Comparison of ENCODE assay signal across 20 cellular contexts in genomic region chr3:98580774-98581365, GRCh38. TPM values are rescaled to one million over a fixed set of nuclear protein-coding genes. Genes with fewer than 3 reads are reported as not detected.
DNase-seq lines count a peak whose midpoint lies in the region; ATAC-seq and TF ChIP-seq lines count a peak whose summit lies in the region.
"Had no signal": no experiment of that assay in that cellular context is flagged by ENCODE, and none has a peak within 500 bp of the region (broad histone marks: within the 10 kb centered on the region; RNA-seq: fewer than 3 reads in every experiment).

No MANE protein-coding gene starts in this region.

- H3K9me3 ChIP-seq in CD4-positive, CD25-positive, alpha-beta regulatory T cell (ENCODE audit: control insufficient read depth in 2 of 2, low read length in 2 of 2), result no peaks in the 10 kb centered on the region
- H3K9me3 ChIP-seq in CD4-positive, alpha-beta T cell (ENCODE audit: control insufficient read depth, low read length), result no peaks in the 10 kb centered on the region
- H3K9me3 ChIP-seq in spleen (no peaks in the 10 kb centered on the region), OCI-LY7 (ENCODE audit: low read length) (no peaks in the 10 kb centered on the region)

- intact Hi-C loops in CD4-positive, alpha-beta T cell (cut with DNase I, micrococcal nuclease), result loop anchor here in 1 of 2 experiments (10.0 kb wide), 1 partner anchor 396 kb away; no protein-coding TSS in a partner anchor
- intact Hi-C loops in activated T-helper 1 cell treated with anti-CD3 and anti-CD28 coated beads, Interleukin-12 subunit alpha, Interleukin-12 subunit beta, Interleukin-2, Interleukin-4 antibody, amounts not matched to agents 30 ng/mL and 10 ng/mL and 1 ng/mL, durations not matched to agents 14 hours and 24 hours and 36 hours (cut with micrococcal nuclease), result no loop called here
- intact Hi-C loops in spleen (cut with DNase I; ENCODE audit: low total_unique reads), result no loop called here
- intact Hi-C loops in Right ventricle myocardium inferior (cut with DNase I), result no loop called here
- intact Hi-C loops in OCI-LY7 (cut with micrococcal nuclease; ENCODE audit: unreplicated experiment), result loop anchor here (5.0 kb wide), 1 partner anchor 549 kb away; no protein-coding TSS in a partner anchor

- H3K4me3 ChIP-seq in CD4-positive, CD25-positive, alpha-beta regulatory T cell (ENCODE audit: low read depth, low read length), result no peak overlapping the region
- H3K4me3 ChIP-seq in spleen (no peak overlapping the region), OCI-LY7 (ENCODE audit: low read depth, low read length, poor library complexity, severe bottlenecking) (no peak overlapping the region)

- no peaks in the 10 kb centered on the region for H3K9me3 Mint-ChIP-seq in CD4-positive, CD25-positive, alpha-beta regulatory T cell
- H3K9me3 Mint-ChIP-seq in CD4-positive, alpha-beta T cell, result no peaks in the 10 kb centered on the region
- peaks cover 4% of the 10 kb centered on the region for H3K9me3 Mint-ChIP-seq in activated T-helper 1 cell treated with anti-CD3 and anti-CD28 coated beads, Interleukin-12 subunit alpha, Interleukin-12 subunit beta, Interleukin-2, Interleukin-4 antibody, amounts not matched to agents 30 ng/mL and 10 ng/mL and 1 ng/mL, durations not matched to agents 14 hours and 24 hours and 36 hours
- H3K9me3 Mint-ChIP-seq: CD8-positive, alpha-beta memory T cell had no signal

- no peaks in the 10 kb centered on the region for H3K9me2 ChIP-seq in OCI-LY7 (ENCODE audit: insufficient read depth, low read length)

- peaks cover 60% of the 10 kb centered on the region for H3K36me3 ChIP-seq in CD4-positive, CD25-positive, alpha-beta regulatory T cell (ENCODE audit: control insufficient read depth, insufficient read depth, low read length)
- H3K36me3 ChIP-seq in spleen (peaks cover 3 to 100% (median 38%) of the 10 kb centered on the region in 6 donors), OCI-LY7 (ENCODE audit: insufficient read depth, low read length) (peaks cover 6% of the 10 kb centered on the region; the same call in 1 of the 2 replicates)

- no peak overlapping the region for H3K4me2 ChIP-seq in OCI-LY7 (ENCODE audit: low read length)

- CTCF ChIA-PET in CD4-positive, alpha-beta T cell (lab: Charles Lee), result interaction anchor here (1.2 to 1.3 kb wide), 2 partner anchors 9 to 237 kb away, joined by 3 read pairs; no protein-coding TSS in a partner anchor
- CTCF ChIA-PET in OCI-LY7 (lab: Charles Lee; ENCODE audit: unreplicated experiment), result no interaction called here

- TF ChIP-seq POLR2A in spleen (IDR thresholded peaks at IDR 0.05), result no peak

- H4K20me1 ChIP-seq in OCI-LY7 (ENCODE audit: insufficient read depth, low read length), result no peaks in the 10 kb centered on the region

- peak overlapping the region in 2 of 3 donors; percentile 38 to 70 for H3K27ac Mint-ChIP-seq in CD4-positive, CD25-positive, alpha-beta regulatory T cell
- H3K27ac Mint-ChIP-seq in CD4-positive, alpha-beta T cell, result peak overlapping the region; percentile 24
- peak overlapping the region; percentile 49 for H3K27ac Mint-ChIP-seq in activated T-helper 1 cell treated with anti-CD3 and anti-CD28 coated beads, Interleukin-12 subunit alpha, Interleukin-12 subunit beta, Interleukin-2, Interleukin-4 antibody, amounts not matched to agents 30 ng/mL and 10 ng/mL and 1 ng/mL, durations not matched to agents 14 hours and 24 hours and 36 hours

- no peak overlapping the region for H3K27ac ChIP-seq in CD4-positive, CD25-positive, alpha-beta regulatory T cell (ENCODE audit: insufficient read depth, low read length, poor library complexity, severe bottlenecking)
- no peak overlapping the region for H3K27ac ChIP-seq in CD4-positive, alpha-beta T cell (ENCODE audit: low read depth, low read length)
- no peak overlapping the region for H3K27ac ChIP-seq in spleen
- H3K27ac ChIP-seq in OCI-LY7 (ENCODE audit: low read depth, low read length, poor library complexity, severe bottlenecking), result no peak overlapping the region

- H3K79me2 ChIP-seq in OCI-LY7 (ENCODE audit: insufficient read depth, low read depth, low read length), result no peaks in the 10 kb centered on the region

- ATAC-seq in CD4-positive, CD25-positive, alpha-beta regulatory T cell (ENCODE audit: low read depth in 2 of 2), result no peak
- no peak for ATAC-seq in CD4-positive, alpha-beta T cell (ENCODE audit: poor library complexity)
- ATAC-seq in HG03045 (IDR thresholded peaks at IDR 0.05; ENCODE audit: unreplicated experiment) (no peak), Right ventricle myocardium inferior (no peak)

- TF ChIP-seq CTCF in CD4-positive, alpha-beta T cell (IDR thresholded peaks at IDR 0.05), result no peak
- no peak for TF ChIP-seq CTCF in spleen (IDR thresholded peaks at IDR 0.05 in 8 of 11, conservative IDR thresholded peaks at IDR 0.05 in 3 of 11)
- no peak for TF ChIP-seq CTCF in OCI-LY7 (conservative IDR thresholded peaks at IDR 0.05; ENCODE audit: low read length)

- no peaks in the 10 kb centered on the region for H3K27me3 Mint-ChIP-seq in CD4-positive, CD25-positive, alpha-beta regulatory T cell
- H3K27me3 Mint-ChIP-seq in CD4-positive, alpha-beta T cell, result no peaks in the 10 kb centered on the region
- no peaks in the 10 kb centered on the region for H3K27me3 Mint-ChIP-seq in activated T-helper 1 cell treated with anti-CD3 and anti-CD28 coated beads, Interleukin-12 subunit alpha, Interleukin-12 subunit beta, Interleukin-2, Interleukin-4 antibody, amounts not matched to agents 30 ng/mL and 10 ng/mL and 1 ng/mL, durations not matched to agents 14 hours and 24 hours and 36 hours (ENCODE audit: insufficient read depth)
- H3K27me3 Mint-ChIP-seq: CD8-positive, alpha-beta memory T cell had no signal

- BruUV-seq in OCI-LY7 (replicated peaks; lab: Mats Ljungman, UMichigan), result no TSS peak

- no peaks in the 10 kb centered on the region for H3K4me1 ChIP-seq in CD4-positive, CD25-positive, alpha-beta regulatory T cell (ENCODE audit: control insufficient read depth, insufficient read depth, low read length, poor library complexity, severe bottlenecking)
- no peaks in the 10 kb centered on the region for H3K4me1 ChIP-seq in spleen
- no peaks in the 10 kb centered on the region for H3K4me1 ChIP-seq in OCI-LY7 (ENCODE audit: insufficient read depth, low read length, poor library complexity, severe bottlenecking)

- H3K27me3 ChIP-seq in CD4-positive, CD25-positive, alpha-beta regulatory T cell (ENCODE audit: control insufficient read depth, insufficient read depth, low read length), result no peaks in the 10 kb centered on the region
- no peaks in the 10 kb centered on the region for H3K27me3 ChIP-seq in CD4-positive, alpha-beta T cell (ENCODE audit: control insufficient read depth, insufficient read depth, low read length)
- H3K27me3 ChIP-seq in spleen (replicated peaks in 1 of 7), result no peaks in the 10 kb centered on the region

- POLR2A ChIA-PET in CD4-positive, alpha-beta T cell (lab: Charles Lee), result interaction anchor here (1.0 kb wide), 1 partner anchor 58 kb away, joined by 3 read pairs; no protein-coding TSS in a partner anchor
- POLR2A ChIA-PET in OCI-LY7 (lab: Charles Lee), result interaction anchor here (1.0 kb wide), 1 partner anchor 12 kb away, joined by 4 read pairs; no protein-coding TSS in a partner anchor

- H3K36me3 Mint-ChIP-seq in CD4-positive, CD25-positive, alpha-beta regulatory T cell, result peaks cover 56% of the 10 kb centered on the region
- peaks cover 86% of the 10 kb centered on the region for H3K36me3 Mint-ChIP-seq in CD4-positive, alpha-beta T cell (ENCODE audit: low read depth)
- peaks cover 73% of the 10 kb centered on the region for H3K36me3 Mint-ChIP-seq in activated T-helper 1 cell treated with anti-CD3 and anti-CD28 coated beads, Interleukin-12 subunit alpha, Interleukin-12 subunit beta, Interleukin-2, Interleukin-4 antibody, amounts not matched to agents 30 ng/mL and 10 ng/mL and 1 ng/mL, durations not matched to agents 14 hours and 24 hours and 36 hours (ENCODE audit: low read depth)

- no peak for DNase-seq in CD4-positive, CD25-positive, alpha-beta regulatory T cell
- no peak for DNase-seq in CD4-positive, alpha-beta T cell
- DNase-seq in activated T-helper 1 cell treated with anti-CD3 and anti-CD28 coated beads, Interleukin-12 subunit alpha, Interleukin-12 subunit beta, Interleukin-2, Interleukin-4 antibody, amounts not matched to agents 30 ng/mL and 10 ng/mL and 1 ng/mL, durations not matched to agents 14 hours and 24 hours and 36 hours (ENCODE audit: low spot score), result no peak
- DNase-seq in inferior parietal cortex (ENCODE audit: extremely low spot score), result peak; percentile 13
- no peak for DNase-seq in spleen
- no peak for DNase-seq in Right ventricle myocardium inferior (ENCODE audit: missing footprints)
- no peak for DNase-seq in OCI-LY7 (ENCODE audit: low spot score)
- DNase-seq: CD8-positive, alpha-beta memory T cell; GDM1; NCI-H1092; NCI-H1436; NCI-H187 treated with DMSO at 0.1 percent for 48 hours; NCI-H2107; NCI-H446 treated with DMSO at 0.1 percent for 48 hours; NCI-H526 treated with DMSO at 0.1 percent for 48 hours; Right ventricle myocardium superior had no signal

- H2AFZ ChIP-seq in OCI-LY7 (ENCODE audit: low read length), result no peak overlapping the region

- no peak overlapping the region for H3K4me3 Mint-ChIP-seq in CD4-positive, CD25-positive, alpha-beta regulatory T cell
- H3K4me3 Mint-ChIP-seq in CD4-positive, alpha-beta T cell, result no peak overlapping the region
- H3K4me3 Mint-ChIP-seq in activated T-helper 1 cell treated with anti-CD3 and anti-CD28 coated beads, Interleukin-12 subunit alpha, Interleukin-12 subunit beta, Interleukin-2, Interleukin-4 antibody, amounts not matched to agents 30 ng/mL and 10 ng/mL and 1 ng/mL, durations not matched to agents 14 hours and 24 hours and 36 hours, result no peak overlapping the region
- H3K4me3 Mint-ChIP-seq: CD8-positive, alpha-beta memory T cell had no signal

- WGBS in spleen, 5 donors, result 86 to 91% (median 89%) methylated on average over 2 of the region's 2 CpGs

- peaks cover 4 to 32% (median 17%) of the 10 kb centered on the region in 4 donors for H3K4me1 Mint-ChIP-seq in CD4-positive, CD25-positive, alpha-beta regulatory T cell
- H3K4me1 Mint-ChIP-seq in CD4-positive, alpha-beta T cell (ENCODE audit: low read depth), result peaks cover 6% of the 10 kb centered on the region
- H3K4me1 Mint-ChIP-seq in activated T-helper 1 cell treated with anti-CD3 and anti-CD28 coated beads, Interleukin-12 subunit alpha, Interleukin-12 subunit beta, Interleukin-2, Interleukin-4 antibody, amounts not matched to agents 30 ng/mL and 10 ng/mL and 1 ng/mL, durations not matched to agents 14 hours and 24 hours and 36 hours (ENCODE audit: low read depth), result peaks cover 62% of the 10 kb centered on the region

RNA-seq across cellular contexts. Expression of gene CPOX, which starts 12.5 kb away (rescaled TPM):
- total RNA-seq in CD4-positive, CD25-positive, alpha-beta regulatory T cell, result 22.8 TPM
- 1 to 10 TPM; 7.1 to 9.5 (median 7.2) TPM for polyA plus RNA-seq in CD4-positive, CD25-positive, alpha-beta regulatory T cell
- 10 to 100 TPM in 1 of 2 experiments, 1 to 10 TPM in 1; 7.0 to 10.5 TPM for total RNA-seq in CD4-positive, alpha-beta T cell
- 42.2 and 47.4 TPM in 2 replicates for total RNA-seq in activated T-helper 1 cell treated with anti-CD3 and anti-CD28 coated beads, Interleukin-12 subunit alpha, Interleukin-12 subunit beta, Interleukin-2, Interleukin-4 antibody, amounts not matched to agents 30 ng/mL and 10 ng/mL and 1 ng/mL, durations not matched to agents 14 hours and 24 hours and 36 hours
- total RNA-seq in spleen (10 to 100 TPM; 14.5 to 26.0 (median 18.8) TPM), Right ventricle myocardium inferior (11.8 TPM), OCI-LY7 (2022) (8.8 and 10.1 TPM in 2 replicates)
- 10 to 100 TPM in 2 of 3 donors, 1 to 10 TPM in 1; 9.8 to 14.8 (median 14.0) TPM for polyA plus RNA-seq in spleen
- total RNA-seq in OCI-LY7 (2014; rRNA removed; shearing (Covaris generic)), result 14.7 and 16.4 TPM in 2 replicates

RNA-seq across cellular contexts. Expression of gene GPR15, which starts 49.1 kb away (rescaled TPM):
- total RNA-seq in CD4-positive, CD25-positive, alpha-beta regulatory T cell, result 5.7 TPM
- polyA plus RNA-seq in CD4-positive, CD25-positive, alpha-beta regulatory T cell, result 10 to 100 TPM in 2 of 4 donors, 1 to 10 TPM in 2; 8.6 to 72.4 (median 9.8) TPM
- 1 to 10 TPM; 8.4 to 9.6 TPM for total RNA-seq in CD4-positive, alpha-beta T cell
- 5.6 and 6.8 TPM in 2 replicates for total RNA-seq in activated T-helper 1 cell treated with anti-CD3 and anti-CD28 coated beads, Interleukin-12 subunit alpha, Interleukin-12 subunit beta, Interleukin-2, Interleukin-4 antibody, amounts not matched to agents 30 ng/mL and 10 ng/mL and 1 ng/mL, durations not matched to agents 14 hours and 24 hours and 36 hours
- total RNA-seq in spleen (10 to 100 TPM in 1 of 7 donors, 1 to 10 TPM in 5, not detected in 1; 1.8 to 11.9 (median 5.6) TPM), Right ventricle myocardium inferior (not detected), OCI-LY7 (2022) (29.8 and 42.6 TPM in 2 replicates)
- polyA plus RNA-seq in spleen, result under 1 TPM; 0.30 to 0.86 (median 0.49) TPM
- total RNA-seq in OCI-LY7 (2014; rRNA removed; shearing (Covaris generic)), result 18.8 and 32.0 TPM in 2 replicates
- total RNA-seq: LHCN-M2, Right ventricle myocardium superior, SK-MEL-5 had no signal
- polyA plus RNA-seq: BJ had no signal

RNA-seq across cellular contexts. Expression of gene CLDND1, which starts 58.2 kb away (rescaled TPM):
- 266 TPM for total RNA-seq in CD4-positive, CD25-positive, alpha-beta regulatory T cell
- polyA plus RNA-seq in CD4-positive, CD25-positive, alpha-beta regulatory T cell, result 100 to 1,000 TPM; 193 to 320 (median 249) TPM
- total RNA-seq in CD4-positive, alpha-beta T cell, result 100 to 1,000 TPM; 168 to 185 TPM
- total RNA-seq in activated T-helper 1 cell treated with anti-CD3 and anti-CD28 coated beads, Interleukin-12 subunit alpha, Interleukin-12 subunit beta, Interleukin-2, Interleukin-4 antibody, amounts not matched to agents 30 ng/mL and 10 ng/mL and 1 ng/mL, durations not matched to agents 14 hours and 24 hours and 36 hours, result 314 and 328 TPM in 2 replicates
- 100 to 1,000 TPM in 5 of 7 donors, 10 to 100 TPM in 2; 84.0 to 174 (median 114) TPM for total RNA-seq in spleen
- 10 to 100 TPM; 26.1 to 30.7 (median 28.2) TPM for polyA plus RNA-seq in spleen
- 67.1 TPM for total RNA-seq in Right ventricle myocardium inferior
- total RNA-seq in OCI-LY7 (2014; rRNA removed; shearing (Covaris generic)), result 70.7 and 78.0 TPM in 2 replicates
- total RNA-seq in OCI-LY7 (2022), result 80.4 and 87.8 TPM in 2 replicates
